ENCODE assay signal across 15 cellular contexts in genomic region chr6:1228754-1229191, GRCh38.
"Had no signal": no experiment of that assay in that cellular context is flagged by ENCODE, and none has a peak within 500 bp of the region (broad histone marks: within the 10 kb centered on the region; RNA-seq: fewer than 3 reads in every experiment).

No MANE protein-coding gene starts in this region.

- H3K9me3 ChIP-seq: right atrium auricular region, upper lobe of left lung, vagina had no signal

- H3K4me1 ChIP-seq: foreskin keratinocyte, right atrium auricular region, upper lobe of left lung, vagina had no signal

- H3K36me3 ChIP-seq: right atrium auricular region, upper lobe of left lung, vagina had no signal

- H3K36me3 Mint-ChIP-seq: memory B cell; natural killer cell treated with Interleukin-12 subunit alpha and Interleukin-12 subunit beta and Interleukin-15 and Interleukin-18, amount 100 ng/mL, for 72 hours had no signal

- H3K4me1 Mint-ChIP-seq: memory B cell had no signal

- H3K27me3 ChIP-seq: foreskin keratinocyte, right atrium auricular region, upper lobe of left lung, vagina had no signal

- DNase-seq: cerebellar nuclear complex; effector memory CD8-positive, alpha-beta T cell; erythroblast; foreskin keratinocyte; kidney; midbrain; stimulated activated CD4-positive, alpha-beta T cell treated with anti-CD3 and anti-CD28 coated beads, Interleukin-2, amount 100 ng/mL, for 48 hours; stimulated activated naive CD4-positive, alpha-beta T cell treated with Interleukin-2 at 50 U/mL for 16 hours; upper lobe of left lung had no signal

- H3K9me3 Mint-ChIP-seq: dendritic cell treated with granulocyte-macrophage colony-stimulating factor and Interleukin-4, amounts not matched to agents 40 ng/mL and 50 ng/mL, for 4 days; effector memory CD8-positive, alpha-beta T cell; memory B cell; natural killer cell treated with Interleukin-12 subunit alpha and Interleukin-12 subunit beta and Interleukin-15 and Interleukin-18, amount 100 ng/mL, for 72 hours had no signal

- ATAC-seq: effector memory CD8-positive, alpha-beta T cell; foreskin keratinocyte; natural killer cell treated with Interleukin-12 subunit alpha and Interleukin-12 subunit beta and Interleukin-15 and Interleukin-18, amount 100 ng/mL, for 72 hours had no signal

- H3K27ac ChIP-seq: foreskin keratinocyte, right atrium auricular region, upper lobe of left lung, vagina had no signal

- H3K4me3 Mint-ChIP-seq: dendritic cell treated with granulocyte-macrophage colony-stimulating factor and Interleukin-4, amounts not matched to agents 40 ng/mL and 50 ng/mL, for 4 days; effector memory CD8-positive, alpha-beta T cell; memory B cell; natural killer cell treated with Interleukin-12 subunit alpha and Interleukin-12 subunit beta and Interleukin-15 and Interleukin-18, amount 100 ng/mL, for 72 hours had no signal

- H3K4me3 ChIP-seq: right atrium auricular region, smooth muscle cell, upper lobe of left lung, vagina had no signal

- H3K4me2 ChIP-seq: smooth muscle cell had no signal

- H3K27ac Mint-ChIP-seq: dendritic cell treated with granulocyte-macrophage colony-stimulating factor and Interleukin-4, amounts not matched to agents 40 ng/mL and 50 ng/mL, for 4 days; effector memory CD8-positive, alpha-beta T cell; memory B cell; natural killer cell treated with Interleukin-12 subunit alpha and Interleukin-12 subunit beta and Interleukin-15 and Interleukin-18, amount 100 ng/mL, for 72 hours had no signal
